In genomic region chr11:9855579-9856260, GRCh38 we compare ENCODE assay signal across 16 cellular contexts.
DNase-seq lines count a peak whose midpoint lies in the region; ATAC-seq, FAIRE-seq and TF ChIP-seq lines count a peak whose summit lies in the region.
"Had no signal": no experiment of that assay in that cellular context is flagged by ENCODE, and none has a peak within 500 bp of the region (broad histone marks: within the 10 kb centered on the region; RNA-seq: fewer than 3 reads in every experiment).

No MANE protein-coding gene starts in this region.

- H3K9me3 Mint-ChIP-seq in glutamatergic neuron (ENCODE audit: unreplicated experiment), result no peaks in the 10 kb centered on the region
- H3K9me3 Mint-ChIP-seq: activated naive CD8-positive, alpha-beta T cell treated with anti-CD3 and anti-CD28 coated beads for 36 hours; WTC11 had no signal

- TF ChIP-seq CTCF in hepatocyte (IDR thresholded peaks at IDR 0.05; ENCODE audit: poor library complexity) (no peak), glutamatergic neuron (IDR thresholded peaks at IDR 0.05; ENCODE audit: partially characterized antibody, unreplicated experiment) (no peak), kidney (IDR thresholded peaks at IDR 0.05; ENCODE audit: borderline replicate concordance, extremely low read depth, insufficient read depth) (no peak)

- H2AFZ ChIP-seq in hepatocyte, result no peak overlapping the region

- no peak overlapping the region for H3K9ac ChIP-seq in kidney (ENCODE audit: low read length in 2 of 2)

- FAIRE-seq in kidney (lab: Jason Lieb, UNC), result no peak
- FAIRE-seq: A549 had no signal

- H3K9me2 ChIP-seq in hepatocyte (replicated peaks; ENCODE audit: insufficient read depth), result no peaks in the 10 kb centered on the region

- 88% methylated on average over 2 of the region's 2 CpGs for WGBS in hepatocyte (ENCODE audit: low lambda C conversion rate, missing lambda C conversion rate)

- no peaks in the 10 kb centered on the region for H3K36me3 Mint-ChIP-seq in glutamatergic neuron (ENCODE audit: unreplicated experiment)
- H3K36me3 Mint-ChIP-seq: WTC11 had no signal

- H3K9me3 ChIP-seq in hepatocyte (ENCODE audit: low read depth) (no peaks in the 10 kb centered on the region), kidney (ENCODE audit: control insufficient read depth in 1 of 2, low read length in 2 of 2) (no peaks in the 10 kb centered on the region)
- H3K9me3 ChIP-seq: A549, upper lobe of right lung had no signal

- H3K27me3 Mint-ChIP-seq in glutamatergic neuron (ENCODE audit: unreplicated experiment), result no peaks in the 10 kb centered on the region
- H3K27me3 Mint-ChIP-seq: activated naive CD8-positive, alpha-beta T cell treated with anti-CD3 and anti-CD28 coated beads for 36 hours had no signal

- intact Hi-C loops in kidney (cut with DNase I), result no loop called here

- H3K27ac ChIP-seq in hepatocyte (no peak overlapping the region), kidney (ENCODE audit: low read depth in 2 of 2, low read length in 2 of 2) (no peak overlapping the region)
- H3K27ac ChIP-seq: HL-60, upper lobe of right lung had no signal

- H3K79me2 ChIP-seq in hepatocyte, result no peaks in the 10 kb centered on the region

- ATAC-seq in GM19452 (IDR thresholded peaks at IDR 0.05; ENCODE audit: unreplicated experiment), result peak; percentile 73
- ATAC-seq: A549, SK-N-SH treated with all-trans-retinoic acid at 6 μM for 48 hours, upper lobe of right lung, WTC11 had no signal

- no peak overlapping the region for H3K27ac Mint-ChIP-seq in glutamatergic neuron (ENCODE audit: unreplicated experiment)
- H3K27ac Mint-ChIP-seq: activated naive CD8-positive, alpha-beta T cell treated with anti-CD3 and anti-CD28 coated beads for 36 hours; WTC11 had no signal

- no peak overlapping the region for H3K4me3 ChIP-seq in hepatocyte
- no peak overlapping the region for H3K4me3 ChIP-seq in kidney (ENCODE audit: low read length in 2 of 2)
- H3K4me3 ChIP-seq: A549, upper lobe of right lung had no signal

- peak; percentile 48 for DNase-seq in AG08395 (ENCODE audit: low spot score)
- DNase-seq in HS-5 (ENCODE audit: low read depth), result peak; percentile 90
- peak; percentile 68 for DNase-seq in fibroblast of peridontal ligament (ENCODE audit: extremely low read depth)
- DNase-seq in hepatocyte (ENCODE audit: low spot score), result no peak
- DNase-seq in glutamatergic neuron, result no peak
- no peak for DNase-seq in stimulated activated naive CD4-positive, alpha-beta T cell (lab: John Stamatoyannopoulos, UW)
- DNase-seq in kidney, result no peak
- DNase-seq: activated naive CD8-positive, alpha-beta T cell treated with anti-CD3 and anti-CD28 coated beads for 36 hours; DND-41; NCI-H2081 treated with DMSO at 0.1 percent for 48 hours; upper lobe of right lung had no signal

- H3K36me3 ChIP-seq in hepatocyte (replicated peaks; ENCODE audit: insufficient read depth, low read depth) (no peaks in the 10 kb centered on the region), kidney (ENCODE audit: control insufficient read depth in 1 of 2, insufficient read depth in 2 of 2, low read length in 2 of 2) (peaks cover 4 to 9% of the 10 kb centered on the region in 2 donors)

- H3K27me3 ChIP-seq in hepatocyte, result no peaks in the 10 kb centered on the region
- H3K27me3 ChIP-seq: upper lobe of right lung had no signal

- H3K4me2 ChIP-seq in hepatocyte, result no peak overlapping the region
- H3K4me2 ChIP-seq: A549 had no signal

- H3K4me1 Mint-ChIP-seq in glutamatergic neuron (ENCODE audit: low read depth, unreplicated experiment), result no peaks in the 10 kb centered on the region

- peaks cover 28% of the 10 kb centered on the region for H3K4me1 ChIP-seq in hepatocyte (ENCODE audit: insufficient read depth)
- H3K4me1 ChIP-seq in kidney (ENCODE audit: control insufficient read depth in 1 of 2, insufficient read depth in 1 of 2, low read depth in 1 of 2, low read length in 2 of 2), result peaks cover 0 to 6% of the 10 kb centered on the region in 2 donors

- no peaks in the 10 kb centered on the region for H4K20me1 ChIP-seq in hepatocyte (ENCODE audit: insufficient read depth, poor library complexity, severe bottlenecking)

- H3K4me3 Mint-ChIP-seq in glutamatergic neuron (ENCODE audit: unreplicated experiment), result no peak overlapping the region
- H3K4me3 Mint-ChIP-seq: activated naive CD8-positive, alpha-beta T cell treated with anti-CD3 and anti-CD28 coated beads for 36 hours; WTC11 had no signal

Comparison
In these comparisons a context has a peak if more than half of its experiments do, and no peak if none do; other contexts are left out.
1. DNase-seq: peak in AG08395 (single experiment), HS-5 (single experiment) and fibroblast of peridontal ligament (single experiment); none in hepatocyte (single experiment), glutamatergic neuron (single experiment), stimulated activated naive CD4-positive, alpha-beta T cell (0 of 6) and kidney (single experiment).